25 cellular contexts compared by ENCODE assay signal in genomic region chr22:30372915-30373314, GRCh38. TPM values are rescaled to one million over a fixed set of nuclear protein-coding genes. Genes with fewer than 3 reads are reported as not detected.
DNase-seq lines count a peak whose midpoint lies in the region; ATAC-seq, FAIRE-seq and TF ChIP-seq lines count a peak whose summit lies in the region.
"Had no signal": no experiment of that assay in that cellular context is flagged by ENCODE, and none has a peak within 500 bp of the region (broad histone marks: within the 10 kb centered on the region; RNA-seq: fewer than 3 reads in every experiment).

No MANE protein-coding gene starts in this region.

- no peak overlapping the region for H2AFZ ChIP-seq in neuronal stem cell (ENCODE audit: low read length)
- H2AFZ ChIP-seq: neural progenitor cell had no signal

- no peak overlapping the region for H2BK5ac ChIP-seq in neuronal stem cell (ENCODE audit: low read length)

- DNase-seq in GF-D8 (lab: John Stamatoyannopoulos, UW) (peak; percentile 83), NOMO-1 (lab: John Stamatoyannopoulos, UW; ENCODE audit: unreplicated experiment in 2 of 2) (peak; percentile 68 to 88), neuronal stem cell (ENCODE audit: low spot score) (no peak), progenitor cell of endocrine pancreas (ENCODE audit: low spot score, unreplicated experiment) (no peak), GM12891 (ENCODE audit: insufficient read length, low spot score) (no peak)
- no peak for DNase-seq in stimulated activated CD4-positive, alpha-beta T cell treated with anti-CD3 and anti-CD28 coated beads, Interleukin-4, amount 100 ng/mL, for 1 hour
- DNase-seq: activated B cell treated with CpG ODN at 0.5 μM for 24 hours; activated CD4-positive, alpha-beta T cell treated with anti-CD3 and anti-CD28 coated beads, Interleukin-2, amount 50 U/mL, for 4 hours; activated naive CD4-positive, alpha-beta T cell treated with anti-CD3 and anti-CD28 coated beads, Interleukin-2, amount 10 ng/mL, durations not matched to agents 7 days and 5 days; brain microvascular endothelial cell; effector memory CD4-positive, alpha-beta T cell; head of caudate nucleus; IMR-90; NCI-H1417 treated with DMSO at 0.1 percent for 48 hours; NCI-H2081 treated with DMSO at 0.1 percent for 48 hours; OCI-M1; psoas muscle; stimulated activated naive CD8-positive, alpha-beta T cell treated with anti-CD3 and anti-CD28 coated beads, Interleukin-15, Interleukin-2, amounts not matched to agents 100 U/mL and 50 U/mL, for 24 hours; SW 1271; T1000 had no signal

- no CpG with 5 or more reads among the region's 8 CpGs for WGBS in neuronal stem cell (ENCODE audit: extremely low coverage in 2 of 2, insufficient read length in 2 of 2, insufficient replicate concordance in 1 of 2), 2 donors

- H3K18ac ChIP-seq in neuronal stem cell (ENCODE audit: low read length) = no peak overlapping the region

- no peak overlapping the region for H3K14ac ChIP-seq in neuronal stem cell (ENCODE audit: low read length)

- H3K27me3 ChIP-seq in neuronal stem cell (ENCODE audit: control insufficient read depth in 3 of 3, insufficient read depth in 3 of 3, low read depth in 1 of 3, low read length in 3 of 3) = no peaks in the 10 kb centered on the region
- H3K27me3 ChIP-seq: brain microvascular endothelial cell, neural progenitor cell had no signal

- no peaks in the 10 kb centered on the region for H3K9me3 ChIP-seq in neuronal stem cell (replicated peaks in 1 of 2; ENCODE audit: control insufficient read depth in 2 of 2, insufficient read depth in 1 of 2, low read depth in 1 of 2, low read length in 2 of 2)
- H3K9me3 ChIP-seq: psoas muscle had no signal

- peaks cover 2 to 6% of the 10 kb centered on the region in 2 donors for H3K4me1 ChIP-seq in neuronal stem cell (ENCODE audit: control insufficient read depth in 2 of 2, insufficient read depth in 1 of 2, low read depth in 1 of 2, low read length in 2 of 2)
- H3K4me1 ChIP-seq: neural progenitor cell, psoas muscle had no signal

- no peak overlapping the region for H3K9ac ChIP-seq in neuronal stem cell (ENCODE audit: low read depth, low read length, poor library complexity)

- H3K27me3 Mint-ChIP-seq in dendritic cell treated with granulocyte-macrophage colony-stimulating factor and Interleukin-4, amounts not matched to agents 40 ng/mL and 50 ng/mL, for 4 days = no peaks in the 10 kb centered on the region
- no peaks in the 10 kb centered on the region for H3K27me3 Mint-ChIP-seq in progenitor cell of endocrine pancreas
- H3K27me3 Mint-ChIP-seq: activated B cell treated with CpG ODN at 0.5 μM for 24 hours; activated naive CD4-positive, alpha-beta T cell treated with anti-CD3 and anti-CD28 coated beads, Interleukin-2, amount 10 ng/mL, durations not matched to agents 7 days and 5 days; B cell had no signal

- H3K36me3 Mint-ChIP-seq in dendritic cell treated with granulocyte-macrophage colony-stimulating factor and Interleukin-4, amounts not matched to agents 40 ng/mL and 50 ng/mL, for 4 days (ENCODE audit: low read depth) = peaks cover 9% of the 10 kb centered on the region
- H3K36me3 Mint-ChIP-seq in progenitor cell of endocrine pancreas (ENCODE audit: insufficient read depth) = peaks cover 2% of the 10 kb centered on the region
- H3K36me3 Mint-ChIP-seq: activated naive CD4-positive, alpha-beta T cell treated with anti-CD3 and anti-CD28 coated beads, Interleukin-2, amount 10 ng/mL, durations not matched to agents 7 days and 5 days had no signal

- no peaks in the 10 kb centered on the region for H3K9me3 Mint-ChIP-seq in dendritic cell treated with granulocyte-macrophage colony-stimulating factor and Interleukin-4, amounts not matched to agents 40 ng/mL and 50 ng/mL, for 4 days
- no peaks in the 10 kb centered on the region for H3K9me3 Mint-ChIP-seq in progenitor cell of endocrine pancreas (ENCODE audit: low read depth)
- H3K9me3 Mint-ChIP-seq: activated B cell treated with CpG ODN at 0.5 μM for 24 hours; activated naive CD4-positive, alpha-beta T cell treated with anti-CD3 and anti-CD28 coated beads, Interleukin-2, amount 10 ng/mL, durations not matched to agents 7 days and 5 days; neural progenitor cell had no signal

- intact Hi-C loops in dendritic cell treated with granulocyte-macrophage colony-stimulating factor and Interleukin-4, amounts not matched to agents 40 ng/mL and 50 ng/mL, for 4 days (cut with micrococcal nuclease) = no loop called here

- no peak for TF ChIP-seq CTCF in progenitor cell of endocrine pancreas (IDR thresholded peaks at IDR 0.05; ENCODE audit: unreplicated experiment)

- H3K36me3 ChIP-seq in neuronal stem cell (replicated peaks in 1 of 2; ENCODE audit: control insufficient read depth in 2 of 2, insufficient read depth in 2 of 2, low read length in 2 of 2) = peaks cover 12 to 17% of the 10 kb centered on the region in 2 donors
- H3K36me3 ChIP-seq: neural progenitor cell had no signal

- H2BK12ac ChIP-seq in neuronal stem cell (ENCODE audit: low read length) = no peak overlapping the region

- no peak overlapping the region for H3K4me3 ChIP-seq in neuronal stem cell (ENCODE audit: low read length in 2 of 2)
- H3K4me3 ChIP-seq: neural progenitor cell, psoas muscle had no signal

- no peak for ATAC-seq in HG03354 (IDR thresholded peaks at IDR 0.05; ENCODE audit: poor library complexity, severe bottlenecking, unreplicated experiment)
- ATAC-seq: stimulated activated naive CD8-positive, alpha-beta T cell treated with anti-CD3 and anti-CD28 coated beads, Interleukin-15, Interleukin-2, amounts not matched to agents 100 U/mL and 50 U/mL, for 24 hours had no signal

- no peak overlapping the region for H2BK15ac ChIP-seq in neuronal stem cell (ENCODE audit: low read length)

- no peak overlapping the region for H2BK120ac ChIP-seq in neuronal stem cell (ENCODE audit: low read depth, low read length)

- H4K8ac ChIP-seq in neuronal stem cell (ENCODE audit: low read depth, low read length) = no peak overlapping the region

- H3K4ac ChIP-seq in neuronal stem cell (ENCODE audit: low read length) = no peak overlapping the region

- no peak overlapping the region for H2AK5ac ChIP-seq in neuronal stem cell (ENCODE audit: low read depth, low read length)

- peak overlapping the region; percentile 71 for H3K27ac Mint-ChIP-seq in dendritic cell treated with granulocyte-macrophage colony-stimulating factor and Interleukin-4, amounts not matched to agents 40 ng/mL and 50 ng/mL, for 4 days
- H3K27ac Mint-ChIP-seq in progenitor cell of endocrine pancreas = no peak overlapping the region
- H3K27ac Mint-ChIP-seq: activated B cell treated with CpG ODN at 0.5 μM for 24 hours; activated naive CD4-positive, alpha-beta T cell treated with anti-CD3 and anti-CD28 coated beads, Interleukin-2, amount 10 ng/mL, durations not matched to agents 7 days and 5 days; B cell; neural progenitor cell had no signal

- TF ChIP-seq POLR2A in GM12891 (IDR thresholded peaks at IDR 0.05; ENCODE audit: low read depth, low read length) = no peak

- no peak overlapping the region for H3K4me2 ChIP-seq in neuronal stem cell (ENCODE audit: insufficient read depth, low read length, poor library complexity, severe bottlenecking)
- H3K4me2 ChIP-seq: neural progenitor cell had no signal

- peaks cover 2% of the 10 kb centered on the region for H3K79me1 ChIP-seq in neuronal stem cell (ENCODE audit: low read depth, low read length)

- H3K27ac ChIP-seq in neuronal stem cell (replicated peaks; ENCODE audit: low read length) = no peak overlapping the region
- H3K27ac ChIP-seq: brain microvascular endothelial cell, neural progenitor cell, psoas muscle had no signal

- no peak overlapping the region for H3K4me3 Mint-ChIP-seq in dendritic cell treated with granulocyte-macrophage colony-stimulating factor and Interleukin-4, amounts not matched to agents 40 ng/mL and 50 ng/mL, for 4 days
- H3K4me3 Mint-ChIP-seq in progenitor cell of endocrine pancreas (ENCODE audit: low read depth) = no peak overlapping the region
- H3K4me3 Mint-ChIP-seq: activated B cell treated with CpG ODN at 0.5 μM for 24 hours; activated naive CD4-positive, alpha-beta T cell treated with anti-CD3 and anti-CD28 coated beads, Interleukin-2, amount 10 ng/mL, durations not matched to agents 7 days and 5 days; B cell had no signal

- FAIRE-seq in GM12891 (lab: Jason Lieb, UNC) = no peak
- FAIRE-seq: H54 had no signal

- peaks cover 23% of the 10 kb centered on the region for H3K4me1 Mint-ChIP-seq in dendritic cell treated with granulocyte-macrophage colony-stimulating factor and Interleukin-4, amounts not matched to agents 40 ng/mL and 50 ng/mL, for 4 days (ENCODE audit: low read depth)
- H3K4me1 Mint-ChIP-seq in progenitor cell of endocrine pancreas (ENCODE audit: low read depth) = no peaks in the 10 kb centered on the region
- H3K4me1 Mint-ChIP-seq: activated B cell treated with CpG ODN at 0.5 μM for 24 hours; activated naive CD4-positive, alpha-beta T cell treated with anti-CD3 and anti-CD28 coated beads, Interleukin-2, amount 10 ng/mL, durations not matched to agents 7 days and 5 days; B cell had no signal

- no peak overlapping the region for H4K91ac ChIP-seq in neuronal stem cell (ENCODE audit: low read depth, low read length, poor library complexity)

- peak overlapping the region; percentile 6 for H3K23ac ChIP-seq in neuronal stem cell (ENCODE audit: low read depth, low read length, poor library complexity)

TF ChIP-seq in GM12891, 5 proteins besides CTCF, POLR2A, EP300 and RAD21:
- TF ChIP-seq POU2F2 (IDR thresholded peaks at IDR 0.05; ENCODE audit: low read depth, low read length) = no peak
- TF ChIP-seq SPI1 (IDR thresholded peaks at IDR 0.05; ENCODE audit: low read depth, low read length) = no peak
- TF ChIP-seq TAF1 (IDR thresholded peaks at IDR 0.05; ENCODE audit: low read depth, low read length) = no peak
- TF ChIP-seq POLR2AphosphoS5 (IDR thresholded peaks at IDR 0.05; ENCODE audit: low read depth, low read length) = no peak
- TF ChIP-seq PAX5 (IDR thresholded peaks at IDR 0.05; ENCODE audit: insufficient read depth, low read length, severe bottlenecking) = no peak

RNA-seq across cellular contexts. Expression of gene RNF215, which starts 14.3 kb away (rescaled TPM):
- polyA plus RNA-seq in neuronal stem cell (2013, experiment 1 of 2) = 9.1 TPM
- polyA plus RNA-seq in neuronal stem cell (2013, experiment 2 of 2) = 9.6 TPM
- 32.5 and 35.8 TPM in 2 replicates for total RNA-seq in progenitor cell of endocrine pancreas
- 4.6 TPM for polyA plus RNA-seq in GM12891 (2012; ENCODE audit: low read depth, missing spikeins)

RNA-seq across cellular contexts. Expression of gene CCDC157, which starts 16.1 kb away (rescaled TPM):
- 4.8 TPM for polyA plus RNA-seq in neuronal stem cell (2013, experiment 1 of 2)
- 4.9 TPM for polyA plus RNA-seq in neuronal stem cell (2013, experiment 2 of 2)
- total RNA-seq in progenitor cell of endocrine pancreas = 11.1 and 13.5 TPM in 2 replicates
- polyA plus RNA-seq in GM12891 (2012; ENCODE audit: low read depth, missing spikeins) = 0.69 TPM

RNA-seq across cellular contexts. Expression of gene SF3A1, which starts 16.2 kb away (rescaled TPM):
- 131 TPM for polyA plus RNA-seq in neuronal stem cell (2013, experiment 1 of 2)
- 132 TPM for polyA plus RNA-seq in neuronal stem cell (2013, experiment 2 of 2)
- 155 and 165 TPM in 2 replicates for total RNA-seq in progenitor cell of endocrine pancreas
- 69.6 TPM for polyA plus RNA-seq in GM12891 (2012; ENCODE audit: low read depth, missing spikeins)

RNA-seq across cellular contexts. Expression of gene SEC14L2, which starts 23.9 kb away (rescaled TPM):
- 2.3 TPM for polyA plus RNA-seq in neuronal stem cell (2013, experiment 1 of 2)
- 2.2 TPM for polyA plus RNA-seq in neuronal stem cell (2013, experiment 2 of 2)
- total RNA-seq in progenitor cell of endocrine pancreas = 13.2 and 13.7 TPM in 2 replicates
- polyA plus RNA-seq in GM12891 (2012; ENCODE audit: low read depth, missing spikeins) = 0.46 TPM

RNA-seq across cellular contexts. Expression of gene TBC1D10A, which starts 46.2 kb away (rescaled TPM):
- polyA plus RNA-seq in neuronal stem cell (2013, experiment 1 of 2) = 4.9 TPM
- 4.8 TPM for polyA plus RNA-seq in neuronal stem cell (2013, experiment 2 of 2)
- total RNA-seq in progenitor cell of endocrine pancreas = 10.6 and 13.4 TPM in 2 replicates
- 12.7 TPM for polyA plus RNA-seq in GM12891 (2012; ENCODE audit: low read depth, missing spikeins)

Comparison
In these comparisons a context has a peak if more than half of its experiments do, and no peak if none do; other contexts are left out.
1. DNase-seq: peak in GF-D8 (single experiment) and NOMO-1 (2 of 2); none in neuronal stem cell (single experiment), progenitor cell of endocrine pancreas (single experiment), stimulated activated CD4-positive, alpha-beta T cell treated with anti-CD3 and anti-CD28 coated beads, Interleukin-4, amount 100 ng/mL, for 1 hour (single experiment) and GM12891 (single experiment).